ENCODE assay signal across 8 cellular contexts in the genomic region with DNA sequence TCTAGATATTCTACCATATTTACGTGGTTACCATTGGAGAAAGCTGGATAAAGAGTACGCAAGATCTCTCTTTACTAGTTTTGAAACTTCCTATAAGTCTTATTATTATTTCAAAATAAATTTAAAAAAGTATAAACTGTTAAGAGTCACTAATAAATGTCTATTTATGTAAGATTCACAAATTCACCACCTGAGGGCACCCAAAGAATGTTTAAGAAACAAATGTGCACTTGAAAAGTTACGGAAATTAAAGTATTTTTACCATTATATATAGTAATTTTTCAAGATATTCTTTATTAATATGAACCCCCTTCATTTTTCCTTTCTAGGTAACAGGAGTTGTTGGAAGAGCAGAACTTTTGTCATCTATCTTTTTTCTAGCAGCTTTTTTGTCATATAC. TPM values are rescaled to one million over a fixed set of nuclear protein-coding genes. Genes with fewer than 3 reads are reported as not detected.
DNase-seq lines count a peak whose midpoint lies in the region; ATAC-seq and TF ChIP-seq lines count a peak whose summit lies in the region.

No MANE protein-coding gene starts in this region.

- H3K27me3 Mint-ChIP-seq in natural killer cell treated with Interleukin-12 subunit alpha and Interleukin-12 subunit beta and Interleukin-15 and Interleukin-18, amount 100 ng/mL, for 72 hours: no peaks in the 10 kb centered on the region

- H3K4me1 Mint-ChIP-seq in natural killer cell treated with Interleukin-12 subunit alpha and Interleukin-12 subunit beta and Interleukin-15 and Interleukin-18, amount 100 ng/mL, for 72 hours (ENCODE audit: low read depth in 2 of 2): peaks cover 0 to 8% of the 10 kb centered on the region in 2 donors

- no peak overlapping the region for H3K4me3 ChIP-seq in AG10803 (ENCODE audit: low read length)

- H3K36me3 Mint-ChIP-seq in natural killer cell treated with Interleukin-12 subunit alpha and Interleukin-12 subunit beta and Interleukin-15 and Interleukin-18, amount 100 ng/mL, for 72 hours: no peaks in the 10 kb centered on the region

- no peak overlapping the region for H3K27ac ChIP-seq in VCaP

- no peak for ATAC-seq in natural killer cell treated with Interleukin-12 subunit alpha and Interleukin-12 subunit beta and Interleukin-15 and Interleukin-18, amount 100 ng/mL, for 72 hours
- ATAC-seq in HG03460 (IDR thresholded peaks at IDR 0.05; ENCODE audit: unreplicated experiment): no peak
- ATAC-seq in Right ventricle myocardium superior (ENCODE audit: poor library complexity): no peak

- no peaks in the 10 kb centered on the region for H3K9me3 Mint-ChIP-seq in natural killer cell treated with Interleukin-12 subunit alpha and Interleukin-12 subunit beta and Interleukin-15 and Interleukin-18, amount 100 ng/mL, for 72 hours

- no peak overlapping the region for H3K27ac Mint-ChIP-seq in natural killer cell treated with Interleukin-12 subunit alpha and Interleukin-12 subunit beta and Interleukin-15 and Interleukin-18, amount 100 ng/mL, for 72 hours

- TF ChIP-seq CTCF in AG10803 (conservative IDR thresholded peaks at IDR 0.05; ENCODE audit: low read length): peak; percentile 56
- peak; percentile 76 for TF ChIP-seq CTCF in VCaP (conservative IDR thresholded peaks at IDR 0.05)

- intact Hi-C loops in Right ventricle myocardium superior (cut with DNase I): no loop called here

- peak; percentile 64 for DNase-seq in AG10803 (ENCODE audit: low read depth)
- DNase-seq in H4 (ENCODE audit: low spot score): peak; percentile 13
- DNase-seq in iris pigment epithelial cell (ENCODE audit: low read depth): peak; percentile 68
- no peak for DNase-seq in natural killer cell treated with Interleukin-12 subunit alpha and Interleukin-12 subunit beta and Interleukin-15 and Interleukin-18, amount 100 ng/mL, for 72 hours (ENCODE audit: low spot score)
- DNase-seq in Right ventricle myocardium superior: no peak
- DNase-seq in epidermal melanocyte (ENCODE audit: insufficient read length, low spot score): no peak

- H3K4me3 Mint-ChIP-seq in natural killer cell treated with Interleukin-12 subunit alpha and Interleukin-12 subunit beta and Interleukin-15 and Interleukin-18, amount 100 ng/mL, for 72 hours: no peak overlapping the region

RNA-seq across cellular contexts. Expression of a gene that starts 11.9 kb away (rescaled TPM):
- total RNA-seq in H4 (2014; rRNA removed; shearing (Covaris generic)): 22.7 and 30.5 TPM in 2 replicates
- total RNA-seq in natural killer cell treated with Interleukin-12 subunit alpha and Interleukin-12 subunit beta and Interleukin-15 and Interleukin-18, amount 100 ng/mL, for 72 hours: 1 to 10 TPM; 7.9 to 8.6 TPM
- total RNA-seq in Right ventricle myocardium superior: 5.8 TPM

RNA-seq across cellular contexts. Expression of a gene that starts 12.1 kb away (rescaled TPM):
- total RNA-seq in H4 (2014; rRNA removed; shearing (Covaris generic)): 6.3 and 7.5 TPM in 2 replicates
- total RNA-seq in natural killer cell treated with Interleukin-12 subunit alpha and Interleukin-12 subunit beta and Interleukin-15 and Interleukin-18, amount 100 ng/mL, for 72 hours: 10 to 100 TPM; 12.6 to 22.2 TPM
- 5.0 TPM for total RNA-seq in Right ventricle myocardium superior

Comparison
In these comparisons a context has a peak if more than half of its experiments do, and no peak if none do; other contexts are left out.
1. DNase-seq: peak in AG10803 (single experiment), H4 (single experiment) and iris pigment epithelial cell (single experiment); none in natural killer cell treated with Interleukin-12 subunit alpha and Interleukin-12 subunit beta and Interleukin-15 and Interleukin-18, amount 100 ng/mL, for 72 hours (single experiment), Right ventricle myocardium superior (single experiment) and epidermal melanocyte (single experiment).